ENCODE assay signal across 1 cellular context in genomic region chr17:694239-694638, GRCh38.
A peak's percentile ranks its signal among the peaks of the same experiment; 100 is the strongest.
TF ChIP-seq lines count a peak whose summit lies in the region.

No MANE protein-coding gene starts in this region.

TF ChIP-seq in SK-N-SH, 30 proteins besides CTCF, POLR2A, EP300 and RAD21 (continued from another document):
- peak; percentile 88 for TF ChIP-seq PBX3 (IDR thresholded peaks at IDR 0.05)
- no peak for TF ChIP-seq TAF1 (IDR thresholded peaks at IDR 0.05; ENCODE audit: borderline replicate concordance, low read depth, low read length)
- TF ChIP-seq FOXJ3 (CRISPR knock-in tag; IDR thresholded peaks at IDR 0.05), result no peak
- TF ChIP-seq ZBTB33 (IDR thresholded peaks at IDR 0.05; ENCODE audit: borderline replicate concordance, low read depth), result no peak
- TF ChIP-seq POLR2AphosphoS5 (IDR thresholded peaks at IDR 0.05; ENCODE audit: low read depth, low read length), result peak; percentile 70; the same call in 1 of the 2 replicates
- TF ChIP-seq RCOR1 (IDR thresholded peaks at IDR 0.05; ENCODE audit: low read length), result no peak
- no peak for TF ChIP-seq YY1 (IDR thresholded peaks at IDR 0.05; ENCODE audit: low read depth)
- TF ChIP-seq NRF1 (IDR thresholded peaks at IDR 0.05; ENCODE audit: low read depth, low read length), result no peak
- TF ChIP-seq REST (IDR thresholded peaks at IDR 0.05; ENCODE audit: low read depth, low read length), result no peak; the same call in 1 of the 2 replicates
- peak; percentile 99 for TF ChIP-seq FOSL2 (IDR thresholded peaks at IDR 0.05; ENCODE audit: borderline replicate concordance, low read depth)
- TF ChIP-seq JUND (IDR thresholded peaks at IDR 0.05), result peak; percentile 98
- no peak for TF ChIP-seq SMC3 (IDR thresholded peaks at IDR 0.05; ENCODE audit: low read depth, low read length)
- peak; percentile 37; the same call in 1 of the 2 replicates for TF ChIP-seq SIN3A (IDR thresholded peaks at IDR 0.05; ENCODE audit: borderline replicate concordance, low read depth, low read length)
- TF ChIP-seq RXRA (IDR thresholded peaks at IDR 0.05; ENCODE audit: borderline replicate concordance, low read depth), result peak; percentile 97
- TF ChIP-seq GATA2 (CRISPR knock-in tag; IDR thresholded peaks at IDR 0.05), result no peak
- no peak for TF ChIP-seq IRF3 (IDR thresholded peaks at IDR 0.05; ENCODE audit: low read depth, low read length)
- TF ChIP-seq GABPA (IDR thresholded peaks at IDR 0.05; ENCODE audit: low read depth), result 0 out of 2 replicates have a peak, but pooled peaks have one; percentile 36
- no peak; the same call in 1 of the 2 replicates for TF ChIP-seq USF1 (IDR thresholded peaks at IDR 0.05; ENCODE audit: borderline replicate concordance, low read depth)
- peak; percentile 86 for TF ChIP-seq NFIC (IDR thresholded peaks at IDR 0.05; ENCODE audit: borderline replicate concordance)
- no peak for TF ChIP-seq RFX5 (IDR thresholded peaks at IDR 0.05; ENCODE audit: low read length)
- no peak for TF ChIP-seq MXI1 (IDR thresholded peaks at IDR 0.05; ENCODE audit: low read depth, low read length)
- peak; percentile 87 for TF ChIP-seq MAX (IDR thresholded peaks at IDR 0.05; ENCODE audit: low read depth)
- peak; percentile 75 for TF ChIP-seq FOXM1 (IDR thresholded peaks at IDR 0.05; ENCODE audit: low read depth)
- TF ChIP-seq MEF2A (IDR thresholded peaks at IDR 0.05; ENCODE audit: borderline replicate concordance, low read depth), result peak; percentile 77; the same call in 1 of the 2 replicates
- TF ChIP-seq ELF1 (IDR thresholded peaks at IDR 0.05), result no peak; the same call in 1 of the 2 replicates
- TF ChIP-seq USF2 (IDR thresholded peaks at IDR 0.05; ENCODE audit: borderline replicate concordance, low read depth, low read length), result no peak
TF ChIP-seq in SK-N-SH: peak in this region for 13.
